In genomic region chr12:83893101-83893500, GRCh38 we compare ENCODE assay signal across 28 cellular contexts.
"Had no signal": no experiment of that assay in that cellular context is flagged by ENCODE, and none has a peak within 500 bp of the region (broad histone marks: within the 10 kb centered on the region; RNA-seq: fewer than 3 reads in every experiment).

No MANE protein-coding gene starts in this region.

- H3K4me3 ChIP-seq: colonic mucosa, heart right ventricle, left lung, mucosa of descending colon, pancreas, right lobe of liver, smooth muscle cell, suprapubic skin, transverse colon, upper lobe of right lung, uterus had no signal

- H3K27ac ChIP-seq: colonic mucosa, epithelial cell of prostate, heart right ventricle, left lung, neutrophil, pancreas, right lobe of liver, suprapubic skin, transverse colon, upper lobe of right lung, uterus had no signal

- H3K4me2 ChIP-seq: smooth muscle cell had no signal

- H3K4me1 ChIP-seq: colonic mucosa, heart right ventricle, left lung, pancreas, right lobe of liver, suprapubic skin, transverse colon, upper lobe of right lung, uterus had no signal

- FAIRE-seq: islet of Langerhans, pancreas had no signal

- ATAC-seq: esophagus mucosa; heart right ventricle; left cardiac atrium; left lung; mucosa of descending colon; natural killer cell treated with Interleukin-12 subunit alpha and Interleukin-12 subunit beta and Interleukin-15 and Interleukin-18, amount 100 ng/mL, for 72 hours; pancreas; right lobe of liver; stimulated activated naive CD8-positive, alpha-beta T cell treated with anti-CD3 and anti-CD28 coated beads, Interleukin-15, amount 100 ng/mL, for 72 hours; upper lobe of right lung had no signal

- H3K27me3 ChIP-seq: colonic mucosa, heart right ventricle, left lung, neutrophil, pancreas, right lobe of liver, suprapubic skin, transverse colon, upper lobe of right lung, uterus had no signal

- DNase-seq: colonic mucosa; foreskin melanocyte; glutamatergic neuron; heart right ventricle; hippocampal formation; left cardiac atrium; left lung; mesenchymal stem cell; mucosa of descending colon; naive B cell; pancreas; right lobe of liver; stimulated activated CD4-positive, alpha-beta T cell treated with anti-CD3 and anti-CD28 coated beads, Interleukin-12 subunit alpha, Interleukin-12 subunit beta, amount 100 ng/mL, for 4 hours; stimulated activated CD4-positive, alpha-beta T cell treated with anti-CD3 and anti-CD28 coated beads, Interleukin-1b, Interleukin-23, amount 100 ng/mL, for 48 hours; stimulated activated CD4-positive, alpha-beta T cell treated with anti-CD3 and anti-CD28 coated beads, Interleukin-4, amount 100 ng/mL, for 1 hour; stimulated activated CD8-positive, alpha-beta memory T cell treated with anti-CD3 and anti-CD28 coated beads, Interleukin-4, amount 100 ng/mL, for 48 hours; stimulated activated naive CD4-positive, alpha-beta T cell; stimulated activated naive CD8-positive, alpha-beta T cell treated with anti-CD3 and anti-CD28 coated beads, Interleukin-15, amount 100 ng/mL, for 72 hours; transverse colon; upper lobe of right lung; uterus had no signal

- H3K36me3 ChIP-seq: colonic mucosa, heart right ventricle, left lung, neutrophil, pancreas, right lobe of liver, suprapubic skin, transverse colon, upper lobe of right lung, uterus had no signal

- H3K9me3 ChIP-seq: colonic mucosa, mucosa of descending colon, neutrophil, pancreas, right lobe of liver, suprapubic skin, transverse colon, upper lobe of right lung, uterus had no signal
